Comparison of ENCODE assay signal across 24 cellular contexts in genomic region chr3:66367979-66368378, GRCh38.
DNase-seq lines count a peak whose midpoint lies in the region; ATAC-seq and TF ChIP-seq lines count a peak whose summit lies in the region.
"Had no signal": no experiment of that assay in that cellular context is flagged by ENCODE, and none has a peak within 500 bp of the region (broad histone marks: within the 10 kb centered on the region; RNA-seq: fewer than 3 reads in every experiment).

No MANE protein-coding gene starts in this region.

- peak overlapping the region; percentile 36 to 67 (median 62) for H3K27ac Mint-ChIP-seq in CD4-positive, CD25-positive, alpha-beta regulatory T cell
- H3K27ac Mint-ChIP-seq: B cell, CD14-positive monocyte had no signal

- H3K4me1 ChIP-seq in BLaER1, result peaks cover 21% of the 10 kb centered on the region
- H3K4me1 ChIP-seq in CD4-positive, CD25-positive, alpha-beta regulatory T cell (ENCODE audit: control insufficient read depth, insufficient read depth, low read length, poor library complexity, severe bottlenecking), result no peaks in the 10 kb centered on the region
- no peaks in the 10 kb centered on the region for H3K4me1 ChIP-seq in mucosa of descending colon (ENCODE audit: low read depth)
- H3K4me1 ChIP-seq in gastroesophageal sphincter, result no peaks in the 10 kb centered on the region

- no peak overlapping the region for H3K4me3 Mint-ChIP-seq in CD4-positive, CD25-positive, alpha-beta regulatory T cell
- H3K4me3 Mint-ChIP-seq: B cell, CD14-positive monocyte, H9 had no signal

- H3K4me1 Mint-ChIP-seq in CD4-positive, CD25-positive, alpha-beta regulatory T cell, result peaks cover 10 to 29% (median 19%) of the 10 kb centered on the region in 4 donors
- H3K4me1 Mint-ChIP-seq: B cell, CD14-positive monocyte had no signal

- intact Hi-C loops in mucosa of descending colon (cut with DNase I, micrococcal nuclease), result no loop called here

- H3K27me3 ChIP-seq in BLaER1 (no peaks in the 10 kb centered on the region), gastroesophageal sphincter (no peaks in the 10 kb centered on the region)
- H3K27me3 ChIP-seq in CD4-positive, CD25-positive, alpha-beta regulatory T cell (ENCODE audit: control insufficient read depth, insufficient read depth, low read length), result no peaks in the 10 kb centered on the region
- H3K27me3 ChIP-seq: MG63 had no signal

- no peak for TF ChIP-seq POLR2A in gastroesophageal sphincter (IDR thresholded peaks at IDR 0.05)

- no peak overlapping the region for H3K9ac ChIP-seq in BLaER1
- H3K9ac ChIP-seq: GM23248 had no signal

- no peaks in the 10 kb centered on the region for H3K27me3 Mint-ChIP-seq in CD4-positive, CD25-positive, alpha-beta regulatory T cell
- H3K27me3 Mint-ChIP-seq: B cell had no signal

- peak overlapping the region; percentile 38 for H3K4me2 ChIP-seq in BLaER1
- H3K4me2 ChIP-seq: PC-9 had no signal

- peaks cover 15% of the 10 kb centered on the region for H4K20me1 ChIP-seq in BLaER1

- 80 to 88% methylated on average over 3 of the region's 3 CpGs for WGBS in gastroesophageal sphincter (ENCODE audit: low coverage in 1 of 2), 2 donors

- no peak for DNase-seq in CD4-positive, CD25-positive, alpha-beta regulatory T cell
- DNase-seq in SK-N-DZ (ENCODE audit: low spot score) (peak; percentile 1), myocyte (ENCODE audit: low read depth) (peak; percentile 52), mucosa of descending colon (no peak), RPMI8226 (no peak)
- DNase-seq: DMS53, GM23248, H9, IMR-90, KG1, MG63, NCI-H1105 treated with DMSO at 0.1 percent for 48 hours, NCI-H146, NCI-H1930, NCI-H446, NCI-H524 treated with DMSO at 0.1 percent for 48 hours, NCI-H774, PC-9, SHP77 had no signal

- no peak overlapping the region for H3K4me3 ChIP-seq in BLaER1
- H3K4me3 ChIP-seq in CD4-positive, CD25-positive, alpha-beta regulatory T cell (ENCODE audit: low read depth, low read length), result no peak overlapping the region
- no peak overlapping the region for H3K4me3 ChIP-seq in mucosa of descending colon
- no peak overlapping the region for H3K4me3 ChIP-seq in gastroesophageal sphincter
- H3K4me3 ChIP-seq: GM23248, MG63, PC-9 had no signal

- H3K9me3 Mint-ChIP-seq in CD4-positive, CD25-positive, alpha-beta regulatory T cell, result no peaks in the 10 kb centered on the region
- H3K9me3 Mint-ChIP-seq: CD14-positive monocyte, H9 had no signal

- no peak for ATAC-seq in CD4-positive, CD25-positive, alpha-beta regulatory T cell (ENCODE audit: low read depth in 2 of 2)
- ATAC-seq in mucosa of descending colon (no peak), gastroesophageal sphincter (no peak), HG03159 (IDR thresholded peaks at IDR 0.05; ENCODE audit: unreplicated experiment) (no peak)

- H3K36me3 Mint-ChIP-seq in CD4-positive, CD25-positive, alpha-beta regulatory T cell, result peaks cover 36% of the 10 kb centered on the region

- TF ChIP-seq EP300 in gastroesophageal sphincter (IDR thresholded peaks at IDR 0.05), result no peak

- H3K9me3 ChIP-seq in BLaER1 (no peaks in the 10 kb centered on the region), mucosa of descending colon (no peaks in the 10 kb centered on the region), gastroesophageal sphincter (no peaks in the 10 kb centered on the region)
- no peaks in the 10 kb centered on the region for H3K9me3 ChIP-seq in CD4-positive, CD25-positive, alpha-beta regulatory T cell (ENCODE audit: control insufficient read depth in 2 of 2, low read length in 2 of 2)
- H3K9me3 ChIP-seq: MG63 had no signal

- H3K36me3 ChIP-seq in BLaER1 (peaks cover 16% of the 10 kb centered on the region), mucosa of descending colon (ENCODE audit: low read depth) (no peaks in the 10 kb centered on the region), gastroesophageal sphincter (peaks cover 0 to 27% of the 10 kb centered on the region in 2 donors)
- H3K36me3 ChIP-seq in CD4-positive, CD25-positive, alpha-beta regulatory T cell (ENCODE audit: control insufficient read depth, insufficient read depth, low read length), result peaks cover 3% of the 10 kb centered on the region
- H3K36me3 ChIP-seq: MG63 had no signal

- TF ChIP-seq CTCF in mucosa of descending colon (IDR thresholded peaks at IDR 0.05) (no peak), gastroesophageal sphincter (IDR thresholded peaks at IDR 0.05) (no peak)

- H3K27ac ChIP-seq in BLaER1, result no peak overlapping the region; the same call in 1 of the 2 replicates
- H3K27ac ChIP-seq in CD4-positive, CD25-positive, alpha-beta regulatory T cell (ENCODE audit: insufficient read depth, low read length, poor library complexity, severe bottlenecking), result no peak overlapping the region
- no peak overlapping the region for H3K27ac ChIP-seq in gastroesophageal sphincter
- H3K27ac ChIP-seq: GM23248, PC-9 had no signal

Comparison
In these comparisons a context has a peak if more than half of its experiments do, and no peak if none do; other contexts are left out.
1. DNase-seq: peak in SK-N-DZ (single experiment) and myocyte (single experiment); none in CD4-positive, CD25-positive, alpha-beta regulatory T cell (0 of 3), mucosa of descending colon (0 of 3) and RPMI8226 (single experiment).